ENCODE assay signal across 1 cellular context in genomic region chr7:105047932-105048331, GRCh38.
TF ChIP-seq lines count a peak whose summit lies in the region.

No MANE protein-coding gene starts in this region.

TF ChIP-seq in HepG2, 621 proteins besides CTCF, POLR2A, EP300 and RAD21 (continued from another document):
- TF ChIP-seq ZNF318 (CRISPR knock-in tag; IDR thresholded peaks at IDR 0.05), result no peak
- no peak for TF ChIP-seq KLF9 (CRISPR knock-in tag; IDR thresholded peaks at IDR 0.05; ENCODE audit: low read depth)
- no peak for TF ChIP-seq ZBTB7A (CRISPR knock-in tag; IDR thresholded peaks at IDR 0.05)
- no peak for TF ChIP-seq THRA (CRISPR knock-in tag; IDR thresholded peaks at IDR 0.05; ENCODE audit: borderline replicate concordance)
- no peak for TF ChIP-seq FOXP1 (IDR thresholded peaks at IDR 0.05)
- TF ChIP-seq FOXP1 (CRISPR knock-in tag; IDR thresholded peaks at IDR 0.05), result no peak
- TF ChIP-seq ZBTB3 (CRISPR knock-in tag; IDR thresholded peaks at IDR 0.05; ENCODE audit: borderline replicate concordance, low read depth), result no peak
